1 cellular context compared by ENCODE assay signal in the genomic region with DNA sequence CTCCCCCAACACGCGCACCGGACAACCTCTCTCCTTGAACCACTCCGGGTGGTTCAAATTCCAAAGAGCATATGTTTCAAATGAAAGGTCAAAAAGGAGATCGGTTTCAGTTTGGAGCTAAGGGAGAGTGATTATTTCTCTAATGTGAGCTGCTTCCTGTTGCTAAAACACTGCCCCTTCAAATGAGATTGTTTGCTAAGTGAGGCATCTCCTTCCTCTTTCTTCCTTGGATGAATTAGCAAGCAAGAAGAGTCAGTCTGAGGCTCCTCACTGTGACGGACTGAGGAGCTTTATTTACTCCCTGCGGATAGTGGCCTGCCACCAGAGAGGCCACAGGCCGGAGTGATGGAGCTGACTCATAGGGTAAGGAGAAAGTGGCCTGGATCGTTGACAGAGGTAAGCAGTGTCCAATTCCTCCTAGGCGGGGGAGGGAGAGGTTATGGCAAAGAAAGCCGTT.
TF ChIP-seq lines count a peak whose summit lies in the region.

No MANE protein-coding gene starts in this region.

TF ChIP-seq in SK-N-SH, 30 proteins besides CTCF, POLR2A, EP300 and RAD21 (continued from another document):
- TF ChIP-seq, protein P1, sequence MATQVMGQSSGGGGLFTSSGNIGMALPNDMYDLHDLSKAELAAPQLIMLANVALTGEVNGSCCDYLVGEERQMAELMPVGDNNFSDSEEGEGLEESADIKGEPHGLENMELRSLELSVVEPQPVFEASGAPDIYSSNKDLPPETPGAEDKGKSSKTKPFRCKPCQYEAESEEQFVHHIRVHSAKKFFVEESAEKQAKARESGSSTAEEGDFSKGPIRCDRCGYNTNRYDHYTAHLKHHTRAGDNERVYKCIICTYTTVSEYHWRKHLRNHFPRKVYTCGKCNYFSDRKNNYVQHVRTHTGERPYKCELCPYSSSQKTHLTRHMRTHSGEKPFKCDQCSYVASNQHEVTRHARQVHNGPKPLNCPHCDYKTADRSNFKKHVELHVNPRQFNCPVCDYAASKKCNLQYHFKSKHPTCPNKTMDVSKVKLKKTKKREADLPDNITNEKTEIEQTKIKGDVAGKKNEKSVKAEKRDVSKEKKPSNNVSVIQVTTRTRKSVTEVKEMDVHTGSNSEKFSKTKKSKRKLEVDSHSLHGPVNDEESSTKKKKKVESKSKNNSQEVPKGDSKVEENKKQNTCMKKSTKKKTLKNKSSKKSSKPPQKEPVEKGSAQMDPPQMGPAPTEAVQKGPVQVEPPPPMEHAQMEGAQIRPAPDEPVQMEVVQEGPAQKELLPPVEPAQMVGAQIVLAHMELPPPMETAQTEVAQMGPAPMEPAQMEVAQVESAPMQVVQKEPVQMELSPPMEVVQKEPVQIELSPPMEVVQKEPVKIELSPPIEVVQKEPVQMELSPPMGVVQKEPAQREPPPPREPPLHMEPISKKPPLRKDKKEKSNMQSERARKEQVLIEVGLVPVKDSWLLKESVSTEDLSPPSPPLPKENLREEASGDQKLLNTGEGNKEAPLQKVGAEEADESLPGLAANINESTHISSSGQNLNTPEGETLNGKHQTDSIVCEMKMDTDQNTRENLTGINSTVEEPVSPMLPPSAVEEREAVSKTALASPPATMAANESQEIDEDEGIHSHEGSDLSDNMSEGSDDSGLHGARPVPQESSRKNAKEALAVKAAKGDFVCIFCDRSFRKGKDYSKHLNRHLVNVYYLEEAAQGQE (IDR thresholded peaks at IDR 0.05; ENCODE audit: low read depth, low read length) = no peak
- TF ChIP-seq YY1 (IDR thresholded peaks at IDR 0.05; ENCODE audit: low read depth) = no peak
- no peak for TF ChIP-seq TAF1 (IDR thresholded peaks at IDR 0.05; ENCODE audit: borderline replicate concordance, low read depth, low read length)
- TF ChIP-seq EZH2phosphoT487 (IDR thresholded peaks at IDR 0.05; ENCODE audit: borderline replicate concordance, low read depth) = no peak
- TF ChIP-seq MAX (IDR thresholded peaks at IDR 0.05; ENCODE audit: low read depth) = peak; percentile 16; the same call in 1 of the 2 replicates
- peak; percentile 63; the same call in 1 of the 2 replicates for TF ChIP-seq TCF12 (IDR thresholded peaks at IDR 0.05)
- peak; percentile 36; the same call in 1 of the 2 replicates for TF ChIP-seq RXRA (IDR thresholded peaks at IDR 0.05; ENCODE audit: borderline replicate concordance, low read depth)
- TF ChIP-seq JUND (IDR thresholded peaks at IDR 0.05) = peak; percentile 25; the same call in 1 of the 2 replicates
